ENCODE assay signal across 16 cellular contexts in genomic region chr12:66044731-66045130, GRCh38.
DNase-seq lines count a peak whose midpoint lies in the region; ATAC-seq and TF ChIP-seq lines count a peak whose summit lies in the region.
"Had no signal": no experiment of that assay in that cellular context is flagged by ENCODE, and none has a peak within 500 bp of the region (broad histone marks: within the 10 kb centered on the region; RNA-seq: fewer than 3 reads in every experiment).

No MANE protein-coding gene starts in this region.

- H3K27ac Mint-ChIP-seq in HFFc6: peak overlapping the region; percentile 55
- H3K27ac Mint-ChIP-seq in neural progenitor cell: no peak overlapping the region
- H3K27ac Mint-ChIP-seq: stimulated activated memory B cell treated with anti-CD40 and anti-IgM and Interleukin-4, amounts not matched to agents 10 μg/mL and 1 μg/mL and 100 μg/mL, for 72 hours had no signal

- no peaks in the 10 kb centered on the region for H3K4me1 ChIP-seq in neural progenitor cell
- H3K4me1 ChIP-seq: left lung, spleen had no signal

- no peaks in the 10 kb centered on the region for H4K20me1 ChIP-seq in neural progenitor cell (ENCODE audit: low read depth)

- H3K9me3 Mint-ChIP-seq in HFFc6: no peaks in the 10 kb centered on the region
- no peaks in the 10 kb centered on the region for H3K9me3 Mint-ChIP-seq in neural progenitor cell
- H3K9me3 Mint-ChIP-seq: stimulated activated memory B cell treated with anti-CD40 and anti-IgM and Interleukin-4, amounts not matched to agents 10 μg/mL and 1 μg/mL and 100 μg/mL, for 72 hours had no signal

- no peaks in the 10 kb centered on the region for H3K27me3 ChIP-seq in neural progenitor cell
- H3K27me3 ChIP-seq: left lung had no signal

- H3K9ac ChIP-seq in neural progenitor cell: no peak overlapping the region

- H3K9me3 ChIP-seq in neural progenitor cell (ENCODE audit: low read depth): no peaks in the 10 kb centered on the region
- H3K9me3 ChIP-seq: left lung, spleen had no signal

- H3K4me3 Mint-ChIP-seq in HFFc6 (peak overlapping the region; percentile 22; the same call in 1 of the 2 replicates), neural progenitor cell (no peak overlapping the region)
- H3K4me3 Mint-ChIP-seq: stimulated activated memory B cell treated with anti-CD40 and anti-IgM and Interleukin-4, amounts not matched to agents 10 μg/mL and 1 μg/mL and 100 μg/mL, for 72 hours had no signal

- H3K27ac ChIP-seq in neural progenitor cell: no peak overlapping the region
- H3K27ac ChIP-seq: left lung, spleen had no signal

- H3K27me3 Mint-ChIP-seq in HFFc6 (ENCODE audit: insufficient read depth) (no peaks in the 10 kb centered on the region), neural progenitor cell (ENCODE audit: insufficient read depth, low read depth) (no peaks in the 10 kb centered on the region)

- TF ChIP-seq CTCF in HFFc6 (IDR thresholded peaks at IDR 0.05) (no peak), fibroblast of villous mesenchyme (IDR thresholded peaks at IDR 0.05; ENCODE audit: insufficient read depth, low read depth, low read length) (no peak), neural progenitor cell (IDR thresholded peaks at IDR 0.05) (no peak)

- no peaks in the 10 kb centered on the region for H3K79me2 ChIP-seq in neural progenitor cell (ENCODE audit: low read depth)

- H3K4me2 ChIP-seq in neural progenitor cell: no peak overlapping the region

- intact Hi-C loops in left colon (cut with DNase I, micrococcal nuclease): no loop called here

- DNase-seq in A172 (ENCODE audit: low spot score): peak; percentile 6
- DNase-seq in HFFc6: peak; percentile 47
- peak; percentile 16 for DNase-seq in amniotic stem cell (lab: John Stamatoyannopoulos, UW)
- DNase-seq in fibroblast of villous mesenchyme (ENCODE audit: low read depth): peak; percentile 14
- no peak for DNase-seq in left colon
- no peak for DNase-seq in neural progenitor cell (ENCODE audit: low spot score)
- DNase-seq: activated CD4-positive, alpha-beta T cell treated with anti-CD3 and anti-CD28 coated beads for 4 hours; activated CD8-positive, alpha-beta memory T cell treated with anti-CD3 and anti-CD28 coated beads, Interleukin-2, amount 50 U/mL, for 4 hours; left lung; NCI-H345; SHP77; spleen had no signal

- H3K4me3 ChIP-seq in fibroblast of villous mesenchyme (ENCODE audit: low read depth, low read length) (no peak overlapping the region), neural progenitor cell (no peak overlapping the region)
- H3K4me3 ChIP-seq: left lung, spleen had no signal

- no peak for ATAC-seq in GM19455 (IDR thresholded peaks at IDR 0.05; ENCODE audit: unreplicated experiment)
- ATAC-seq in left colon: no peak
- ATAC-seq in GM19035 (IDR thresholded peaks at IDR 0.05; ENCODE audit: unreplicated experiment): no peak
- ATAC-seq: esophagus mucosa; left lung; stimulated activated memory B cell treated with anti-CD40 and anti-IgM and Interleukin-4, amounts not matched to agents 10 μg/mL and 1 μg/mL and 100 μg/mL, for 72 hours had no signal

- no peak overlapping the region for H2AFZ ChIP-seq in neural progenitor cell (replicated peaks)

- H3K36me3 Mint-ChIP-seq in HFFc6 (ENCODE audit: low read depth) (no peaks in the 10 kb centered on the region), neural progenitor cell (no peaks in the 10 kb centered on the region)
- H3K36me3 Mint-ChIP-seq: stimulated activated memory B cell treated with anti-CD40 and anti-IgM and Interleukin-4, amounts not matched to agents 10 μg/mL and 1 μg/mL and 100 μg/mL, for 72 hours had no signal

- H3K36me3 ChIP-seq in neural progenitor cell: no peaks in the 10 kb centered on the region
- H3K36me3 ChIP-seq: left lung, spleen had no signal

- no peaks in the 10 kb centered on the region for H3F3A ChIP-seq in neural progenitor cell (ENCODE audit: low read depth)

- H3K4me1 Mint-ChIP-seq in HFFc6 (ENCODE audit: low read depth): peaks cover 56% of the 10 kb centered on the region
- no peaks in the 10 kb centered on the region for H3K4me1 Mint-ChIP-seq in neural progenitor cell
- H3K4me1 Mint-ChIP-seq: stimulated activated memory B cell treated with anti-CD40 and anti-IgM and Interleukin-4, amounts not matched to agents 10 μg/mL and 1 μg/mL and 100 μg/mL, for 72 hours had no signal

Comparison
In these comparisons a context has a peak if more than half of its experiments do, and no peak if none do; other contexts are left out.
1. DNase-seq: peak in A172 (single experiment), HFFc6 (single experiment), amniotic stem cell (single experiment) and fibroblast of villous mesenchyme (single experiment); none in left colon (0 of 2) and neural progenitor cell (single experiment).